ENCODE assay signal across 4 cellular contexts in genomic region chr7:143536455-143536854, GRCh38. TPM values are rescaled to one million over a fixed set of nuclear protein-coding genes. Genes with fewer than 3 reads are reported as not detected.
"Had no signal": no experiment of that assay in that cellular context is flagged by ENCODE, and none has a peak within 500 bp of the region (broad histone marks: within the 10 kb centered on the region; RNA-seq: fewer than 3 reads in every experiment).

No MANE protein-coding gene starts in this region.

RNA-seq across cellular contexts. Expression of gene CTAGE15, which starts 35.1 kb away (rescaled TPM):
- total RNA-seq: NCI-H460 had no signal

RNA-seq across cellular contexts. Expression of gene TAS2R41, which starts 58.8 kb away (rescaled TPM):
- total RNA-seq: LHCN-M2, M059J, MCF 10A, NCI-H460 had no signal
